24 cellular contexts compared by ENCODE assay signal in genomic region chr10:85228726-85229125, GRCh38.
DNase-seq lines count a peak whose midpoint lies in the region; ATAC-seq, FAIRE-seq and TF ChIP-seq lines count a peak whose summit lies in the region.
"Had no signal": no experiment of that assay in that cellular context is flagged by ENCODE, and none has a peak within 500 bp of the region (broad histone marks: within the 10 kb centered on the region; RNA-seq: fewer than 3 reads in every experiment).

No MANE protein-coding gene starts in this region.

- TF ChIP-seq CTCF in right lobe of liver (IDR thresholded peaks at IDR 0.05) (no peak), HepG2 (CRISPR knock-in tag; IDR thresholded peaks at IDR 0.05) (no peak), esophagus muscularis mucosa (IDR thresholded peaks at IDR 0.05) (no peak), upper lobe of right lung (IDR thresholded peaks at IDR 0.05) (no peak), left lung (IDR thresholded peaks at IDR 0.05) (no peak)

- H3K4me3 ChIP-seq in right lobe of liver (no peak overlapping the region), HepG2 (replicated peaks in 1 of 3; ENCODE audit: insufficient read depth in 1 of 3, low read depth in 2 of 3, low read length in 3 of 3) (no peak overlapping the region), esophagus muscularis mucosa (no peak overlapping the region), upper lobe of right lung (no peak overlapping the region), left lung (no peak overlapping the region)
- H3K4me3 ChIP-seq: A549; BLaER1 treated with 17β-estradiol and CSF1 and Interleukin-3, amounts not matched to agents 10 nM and 100 nM had no signal

- H3K36me3 ChIP-seq in right lobe of liver = no peaks in the 10 kb centered on the region
- H3K36me3 ChIP-seq in HepG2 (replicated peaks in 1 of 2; ENCODE audit: control insufficient read depth in 1 of 2, insufficient read depth in 2 of 2, low read length in 2 of 2) = no peaks in the 10 kb centered on the region
- no peaks in the 10 kb centered on the region for H3K36me3 ChIP-seq in esophagus muscularis mucosa
- H3K36me3 ChIP-seq in upper lobe of right lung = no peaks in the 10 kb centered on the region
- H3K36me3 ChIP-seq in left lung = no peaks in the 10 kb centered on the region
- H3K36me3 ChIP-seq: BLaER1 treated with 17β-estradiol and CSF1 and Interleukin-3, amounts not matched to agents 10 nM and 100 nM had no signal

- H4K20me1 ChIP-seq in HepG2 (ENCODE audit: insufficient read depth, low read length) = no peaks in the 10 kb centered on the region
- H4K20me1 ChIP-seq: BLaER1 treated with 17β-estradiol and CSF1 and Interleukin-3, amounts not matched to agents 10 nM and 100 nM had no signal

- BruUV-seq in HepG2 (replicated peaks; lab: Mats Ljungman, UMichigan) = no TSS peak

- H3K27me3 ChIP-seq in right lobe of liver = no peaks in the 10 kb centered on the region
- H3K27me3 ChIP-seq in HepG2 (ENCODE audit: control insufficient read depth in 1 of 2, insufficient read depth in 2 of 2, low read length in 2 of 2) = no peaks in the 10 kb centered on the region
- no peaks in the 10 kb centered on the region for H3K27me3 ChIP-seq in esophagus muscularis mucosa
- no peaks in the 10 kb centered on the region for H3K27me3 ChIP-seq in upper lobe of right lung
- H3K27me3 ChIP-seq in left lung = no peaks in the 10 kb centered on the region
- H3K27me3 ChIP-seq: BLaER1 treated with 17β-estradiol and CSF1 and Interleukin-3, amounts not matched to agents 10 nM and 100 nM had no signal

- no peak overlapping the region for H3K27ac ChIP-seq in right lobe of liver
- H3K27ac ChIP-seq in HepG2 (ENCODE audit: extremely low read length, insufficient read depth, low read length) = no peak overlapping the region
- H3K27ac ChIP-seq in esophagus muscularis mucosa (replicated peaks in 1 of 4) = no peak overlapping the region
- no peak overlapping the region for H3K27ac ChIP-seq in upper lobe of right lung
- no peak overlapping the region for H3K27ac ChIP-seq in left lung
- H3K27ac ChIP-seq: 22Rv1; A549; BLaER1 treated with 17β-estradiol and CSF1 and Interleukin-3, amounts not matched to agents 10 nM and 100 nM; C4-2B had no signal

- no peaks in the 10 kb centered on the region for H3K36me3 Mint-ChIP-seq in stimulated activated effector memory CD8-positive, alpha-beta T cell treated with anti-CD3 and anti-CD28 coated beads, Interleukin-12 subunit alpha, Interleukin-12 subunit beta, amount 100 ng/mL, for 72 hours
- H3K36me3 Mint-ChIP-seq: CD8-positive, alpha-beta T cell had no signal

- H3K9me3 Mint-ChIP-seq in stimulated activated effector memory CD8-positive, alpha-beta T cell treated with anti-CD3 and anti-CD28 coated beads, Interleukin-12 subunit alpha, Interleukin-12 subunit beta, amount 100 ng/mL, for 72 hours = peaks cover 10% of the 10 kb centered on the region
- H3K9me3 Mint-ChIP-seq: CD4-positive, alpha-beta T cell; CD8-positive, alpha-beta T cell had no signal

- in situ Hi-C loops in HepG2 (cut with HindIII; ENCODE audit: extremely low pct_ligation_motif_present, low pct_unique_long_range_greater_than_20kb) = no loop called here

- FAIRE-seq in HepG2 (lab: Jason Lieb, UNC) = no peak
- FAIRE-seq: A549, D721Med, G401.6, GM12891, GM19239 had no signal

- no peaks in the 10 kb centered on the region for H3K79me2 ChIP-seq in HepG2 (ENCODE audit: insufficient read depth, low read length)

- no peak for TF ChIP-seq EP300 in HepG2 (IDR thresholded peaks at IDR 0.05; ENCODE audit: low read depth in 2 of 2, low read length in 2 of 2)
- TF ChIP-seq EP300 in HepG2 (CRISPR knock-in tag; IDR thresholded peaks at IDR 0.05; ENCODE audit: borderline replicate concordance) = no peak
- TF ChIP-seq EP300 in esophagus muscularis mucosa (IDR thresholded peaks at IDR 0.05) = no peak

- no peak overlapping the region for H3K27ac Mint-ChIP-seq in stimulated activated effector memory CD8-positive, alpha-beta T cell treated with anti-CD3 and anti-CD28 coated beads, Interleukin-12 subunit alpha, Interleukin-12 subunit beta, amount 100 ng/mL, for 72 hours
- H3K27ac Mint-ChIP-seq: B cell; CD4-positive, alpha-beta T cell; CD8-positive, alpha-beta T cell had no signal

- H3K4me1 ChIP-seq in right lobe of liver (peaks cover 0 to 34% (median 12%) of the 10 kb centered on the region in 4 donors), HepG2 (ENCODE audit: insufficient read depth, low read length) (no peaks in the 10 kb centered on the region), esophagus muscularis mucosa (no peaks in the 10 kb centered on the region), upper lobe of right lung (no peaks in the 10 kb centered on the region), left lung (no peaks in the 10 kb centered on the region)
- H3K4me1 ChIP-seq: A549, Caco-2 had no signal

- H3K4me1 Mint-ChIP-seq in stimulated activated effector memory CD8-positive, alpha-beta T cell treated with anti-CD3 and anti-CD28 coated beads, Interleukin-12 subunit alpha, Interleukin-12 subunit beta, amount 100 ng/mL, for 72 hours = no peaks in the 10 kb centered on the region
- H3K4me1 Mint-ChIP-seq: B cell had no signal

- no peak overlapping the region for H3K4me3 Mint-ChIP-seq in stimulated activated effector memory CD8-positive, alpha-beta T cell treated with anti-CD3 and anti-CD28 coated beads, Interleukin-12 subunit alpha, Interleukin-12 subunit beta, amount 100 ng/mL, for 72 hours
- H3K4me3 Mint-ChIP-seq: B cell; CD4-positive, alpha-beta T cell; CD8-positive, alpha-beta T cell had no signal

- TF ChIP-seq POLR2A in right lobe of liver (IDR thresholded peaks at IDR 0.05) (no peak), HepG2 (IDR thresholded peaks at IDR 0.05; ENCODE audit: insufficient read depth in 1 of 2, low read depth in 2 of 2, low read length in 2 of 2) (no peak), esophagus muscularis mucosa (IDR thresholded peaks at IDR 0.05; ENCODE audit: low read depth) (no peak)

- peak; percentile 60 to 69 (median 62) for ATAC-seq in right lobe of liver
- no peak for ATAC-seq in HepG2
- ATAC-seq in stimulated activated effector memory CD8-positive, alpha-beta T cell treated with anti-CD3 and anti-CD28 coated beads, Interleukin-12 subunit alpha, Interleukin-12 subunit beta, amount 100 ng/mL, for 72 hours = peak; percentile 19
- peak; percentile 28 for ATAC-seq in upper lobe of right lung
- no peak for ATAC-seq in left lung
- ATAC-seq in HG02840 (IDR thresholded peaks at IDR 0.05; ENCODE audit: low FRiP score, unreplicated experiment) = no peak
- ATAC-seq: A549; CD8-positive, alpha-beta T cell had no signal

- no peak overlapping the region for H3K4me2 ChIP-seq in HepG2 (ENCODE audit: low read depth, low read length)
- H3K4me2 ChIP-seq: A549; BLaER1 treated with 17β-estradiol and CSF1 and Interleukin-3, amounts not matched to agents 10 nM and 100 nM had no signal

- no peaks in the 10 kb centered on the region for H3K9me3 ChIP-seq in right lobe of liver
- H3K9me3 ChIP-seq in HepG2 (ENCODE audit: low read length) = no peaks in the 10 kb centered on the region
- no peaks in the 10 kb centered on the region for H3K9me3 ChIP-seq in esophagus muscularis mucosa
- H3K9me3 ChIP-seq in upper lobe of right lung = no peaks in the 10 kb centered on the region
- H3K9me3 ChIP-seq in left lung = no peaks in the 10 kb centered on the region
- H3K9me3 ChIP-seq: A549; BLaER1 treated with 17β-estradiol and CSF1 and Interleukin-3, amounts not matched to agents 10 nM and 100 nM; Caco-2 had no signal

- H3K9ac ChIP-seq in HepG2 (ENCODE audit: insufficient read depth, low read depth, low read length) = no peak overlapping the region
- H3K9ac ChIP-seq: BLaER1 treated with 17β-estradiol and CSF1 and Interleukin-3, amounts not matched to agents 10 nM and 100 nM had no signal

- intact Hi-C loops in right lobe of liver (cut with DNase I) (no loop called here), HepG2 (cut with micrococcal nuclease; ENCODE audit: unreplicated experiment) (no loop called here), esophagus muscularis mucosa (cut with DNase I) (no loop called here), upper lobe of right lung (cut with DNase I) (no loop called here), left lung (cut with DNase I) (no loop called here)

- DNase-seq in right lobe of liver (peak in 1 of 3 donors; percentile 54), HepG2 (ENCODE audit: low spot score) (no peak), esophagus muscularis mucosa (ENCODE audit: extremely low spot score) (peak; percentile 31), upper lobe of right lung (no peak), left lung (no peak)
- no peak for DNase-seq in stimulated activated effector memory CD8-positive, alpha-beta T cell treated with anti-CD3 and anti-CD28 coated beads, Interleukin-12 subunit alpha, Interleukin-12 subunit beta, amount 100 ng/mL, for 72 hours (ENCODE audit: low spot score in 2 of 2)
- DNase-seq in stimulated activated CD4-positive, alpha-beta T cell treated with anti-CD3 and anti-CD28 coated beads, Interleukin-4, amount 100 ng/mL, for 24 hours = no peak
- DNase-seq: AML-193; Caco-2; Calu3; CD4-positive, alpha-beta T cell; CD8-positive, alpha-beta T cell; DMS79 treated with DMSO at 0.1 percent for 48 hours; GF-D8 had no signal

- no peak overlapping the region for H2AFZ ChIP-seq in HepG2 (ENCODE audit: low read length)

- TF ChIP-seq RAD21 in HepG2 (CRISPR knock-in tag; IDR thresholded peaks at IDR 0.05) = no peak

- CTCF ChIA-PET in HepG2 (lab: Yijun Ruan, JAX; ENCODE audit: low intra/inter-chr PET ratio, low total read pairs) = no interaction called here

- POLR2A ChIA-PET in HepG2 (lab: Yijun Ruan, JAX) = no interaction called here

- WGBS in right lobe of liver (ENCODE audit: insufficient coverage, low coverage, low lambda C conversion rate, missing lambda C conversion rate) = 71% methylated on average over 1 of the region's 1 CpG
- WGBS in HepG2 (ENCODE audit: low lambda C conversion rate) = 47% methylated on average over 1 of the region's 1 CpG
- 100% methylated on average over 1 of the region's 1 CpG for WGBS in esophagus muscularis mucosa

TF ChIP-seq in HepG2, 621 proteins besides CTCF, POLR2A, EP300 and RAD21 (continues in another document):
- no peak for TF ChIP-seq ATAD3A (CRISPR knock-in tag; IDR thresholded peaks at IDR 0.05)
- no peak for TF ChIP-seq ZNF10 (CRISPR knock-in tag; IDR thresholded peaks at IDR 0.05; ENCODE audit: borderline replicate concordance, low read depth)
- TF ChIP-seq ZNF672 (CRISPR knock-in tag; IDR thresholded peaks at IDR 0.05) = no peak
- no peak for TF ChIP-seq NFRKB (IDR thresholded peaks at IDR 0.05)
- TF ChIP-seq HDAC1 (CRISPR knock-in tag; IDR thresholded peaks at IDR 0.05) = no peak
- no peak for TF ChIP-seq HNRNPUL1 (IDR thresholded peaks at IDR 0.05; ENCODE audit: low read depth, low read length)

Comparison
In these comparisons a context has a peak if more than half of its experiments do, and no peak if none do; other contexts are left out.
1. ATAC-seq: peak in right lobe of liver (4 of 4), stimulated activated effector memory CD8-positive, alpha-beta T cell treated with anti-CD3 and anti-CD28 coated beads, Interleukin-12 subunit alpha, Interleukin-12 subunit beta, amount 100 ng/mL, for 72 hours (single experiment) and upper lobe of right lung (single experiment); none in HepG2 (single experiment), left lung (single experiment) and HG02840 (single experiment).